Comparison of ENCODE assay signal across 7 cellular contexts in genomic region chr4:79134767-79135166, GRCh38.
"Had no signal": no experiment of that assay in that cellular context is flagged by ENCODE, and none has a peak within 500 bp of the region (broad histone marks: within the 10 kb centered on the region; RNA-seq: fewer than 3 reads in every experiment).

No MANE protein-coding gene starts in this region.

- H2AFZ ChIP-seq: GM23338 had no signal

- FAIRE-seq: H1, H54, HepG2 had no signal

- H3K4me3 ChIP-seq: GM23338 had no signal

- DNase-seq: H9, HCEC 1CT had no signal

- ATAC-seq: GM23338, HepG2 had no signal

- H3K27ac ChIP-seq: HL-60 had no signal

- H3K4me2 ChIP-seq: GM23338 had no signal
